8 cellular contexts compared by ENCODE assay signal in genomic region chr15:81311834-81312459, GRCh38. TPM values are rescaled to one million over a fixed set of nuclear protein-coding genes. Genes with fewer than 3 reads are reported as not detected.
DNase-seq lines count a peak whose midpoint lies in the region; ATAC-seq and FAIRE-seq lines count a peak whose summit lies in the region.

No MANE protein-coding gene starts in this region.

- peaks cover 59% of the 10 kb centered on the region for H3K4me1 Mint-ChIP-seq in activated CD4-positive, alpha-beta memory T cell treated with anti-CD3 and anti-CD28 coated beads for 36 hours (ENCODE audit: low read depth)

- intact Hi-C loops in activated CD4-positive, alpha-beta memory T cell treated with anti-CD3 and anti-CD28 coated beads for 36 hours (cut with micrococcal nuclease), result no loop called here

- DNase-seq in GF-D8 (lab: John Stamatoyannopoulos, UW) (peak; percentile 48), NK-92 (lab: John Stamatoyannopoulos, UW; ENCODE audit: unreplicated experiment) (no peak), middle frontal gyrus (ENCODE audit: extremely low spot score, low spot score) (no peak), HTR-8/SVneo (ENCODE audit: insufficient read length, low spot score) (no peak)
- no peak for DNase-seq in activated CD4-positive, alpha-beta memory T cell treated with anti-CD3 and anti-CD28 coated beads for 36 hours
- DNase-seq in effector CD4-positive, alpha-beta T cell, result no peak

- CTCF ChIA-PET in activated CD4-positive, alpha-beta memory T cell treated with anti-CD3 and anti-CD28 coated beads for 36 hours (lab: Charles Lee), result interaction anchor here (1.3 to 1.8 kb wide), 3 partner anchors 12 to 46 kb away, joined by 4 to 11 read pairs (median 7); partner anchors contain the start of gene STARD5

- no peaks in the 10 kb centered on the region for H3K27me3 Mint-ChIP-seq in activated CD4-positive, alpha-beta memory T cell treated with anti-CD3 and anti-CD28 coated beads for 36 hours

- H3K27ac ChIP-seq in mucosa of rectum (ENCODE audit: low read depth in 2 of 2, low read length in 2 of 2), result peak overlapping the region; percentile 18 to 71

- H3K4me3 ChIP-seq in mucosa of rectum (ENCODE audit: low read length in 2 of 2), result no peak overlapping the region

- peak; percentile 43 for ATAC-seq in HG02852 (IDR thresholded peaks at IDR 0.05; ENCODE audit: unreplicated experiment)

- FAIRE-seq in HTR-8/SVneo (lab: Jason Lieb, UNC), result no peak

- peaks cover 67% of the 10 kb centered on the region for H3K36me3 Mint-ChIP-seq in activated CD4-positive, alpha-beta memory T cell treated with anti-CD3 and anti-CD28 coated beads for 36 hours

- H3K9me3 Mint-ChIP-seq in activated CD4-positive, alpha-beta memory T cell treated with anti-CD3 and anti-CD28 coated beads for 36 hours, result no peaks in the 10 kb centered on the region

- H3K27me3 ChIP-seq in mucosa of rectum (ENCODE audit: control insufficient read depth in 2 of 2, insufficient read depth in 2 of 2, low read length in 2 of 2), result no peaks in the 10 kb centered on the region

- peak overlapping the region; percentile 14 for H3K27ac Mint-ChIP-seq in activated CD4-positive, alpha-beta memory T cell treated with anti-CD3 and anti-CD28 coated beads for 36 hours

- POLR2A ChIA-PET in activated CD4-positive, alpha-beta memory T cell treated with anti-CD3 and anti-CD28 coated beads for 36 hours (lab: Charles Lee), result interaction anchor here (0.7 to 1.3 kb wide), 3 partner anchors 12 to 20 kb away, joined by 3 to 4 read pairs (median 3); partner anchors contain the start of gene STARD5

- peaks cover 7 to 8% of the 10 kb centered on the region in 2 donors for H3K4me1 ChIP-seq in mucosa of rectum (ENCODE audit: control insufficient read depth in 2 of 2, insufficient read depth in 2 of 2, low read length in 2 of 2)

- no peaks in the 10 kb centered on the region for H3K9me3 ChIP-seq in mucosa of rectum (ENCODE audit: control insufficient read depth in 2 of 2, low read length in 2 of 2)

- H3K4me3 Mint-ChIP-seq in activated CD4-positive, alpha-beta memory T cell treated with anti-CD3 and anti-CD28 coated beads for 36 hours, result no peak overlapping the region

- H3K9ac ChIP-seq in mucosa of rectum (ENCODE audit: low read depth in 1 of 2, low read length in 2 of 2), result peak overlapping the region in 1 of 2 donors; percentile 17

- peaks cover 62 to 74% of the 10 kb centered on the region in 2 donors for H3K36me3 ChIP-seq in mucosa of rectum (ENCODE audit: control insufficient read depth in 2 of 2, insufficient read depth in 2 of 2, low read length in 2 of 2)

RNA-seq across cellular contexts. Expression of gene STARD5, which starts 12.0 kb away (rescaled TPM):
- 1 to 10 TPM; 7.3 to 9.1 TPM for total RNA-seq in activated CD4-positive, alpha-beta memory T cell treated with anti-CD3 and anti-CD28 coated beads for 36 hours
